12 cellular contexts compared by ENCODE assay signal in the genomic region with DNA sequence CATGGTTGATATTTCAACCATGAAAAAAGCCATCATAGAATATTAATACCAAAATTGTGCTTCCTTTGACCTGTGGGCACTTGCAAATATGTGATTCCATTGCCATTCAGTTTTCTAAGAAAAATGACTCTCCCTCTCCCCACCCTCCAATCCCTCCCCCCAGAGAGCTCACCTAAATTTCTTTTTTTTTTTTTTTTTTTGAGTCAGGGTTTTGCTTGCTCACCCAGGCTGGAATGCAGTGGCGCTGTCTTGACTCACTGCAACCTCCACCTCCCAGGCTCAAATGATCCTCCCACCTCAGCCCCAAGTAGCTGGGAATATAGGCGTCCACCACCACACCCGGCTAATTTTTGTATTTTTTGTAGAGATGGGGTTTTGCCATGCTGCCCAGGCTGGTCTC. TPM values are rescaled to one million over a fixed set of nuclear protein-coding genes. Genes with fewer than 3 reads are reported as not detected.
DNase-seq lines count a peak whose midpoint lies in the region; ATAC-seq and TF ChIP-seq lines count a peak whose summit lies in the region.
"Had no signal": no experiment of that assay in that cellular context is flagged by ENCODE, and none has a peak within 500 bp of the region (broad histone marks: within the 10 kb centered on the region; RNA-seq: fewer than 3 reads in every experiment).

No MANE protein-coding gene starts in this region.

- POLR2A ChIA-PET in MCF 10A (lab: Yijun Ruan, JAX) (interaction anchor here (1.2 to 1.4 kb wide), 3 partner anchors 10 to 50 kb away, joined by 3 to 4 read pairs (median 4); no protein-coding TSS in a partner anchor), SK-N-SH (lab: Yijun Ruan, JAX) (no interaction called here)

- TF ChIP-seq EP300 in SK-N-SH (IDR thresholded peaks at IDR 0.05; ENCODE audit: borderline replicate concordance in 1 of 2, low read depth in 1 of 2, low read length in 1 of 2): no peak

- H3K27me3 ChIP-seq in breast epithelium (no peaks in the 10 kb centered on the region), SK-N-SH (ENCODE audit: insufficient read depth) (no peaks in the 10 kb centered on the region)
- H3K27me3 ChIP-seq: suprapubic skin had no signal

- intact Hi-C loops in MCF 10A (cut with micrococcal nuclease): no loop called here
- intact Hi-C loops in breast epithelium (cut with DNase I; ENCODE audit: low total_unique reads): no loop called here

- H3K4me3 Mint-ChIP-seq in MCF 10A (ENCODE audit: unreplicated experiment) (peak overlapping the region; percentile 41), nephron progenitor cell (no peak overlapping the region)

- TF ChIP-seq POLR2A in breast epithelium (IDR thresholded peaks at IDR 0.05): no peak

- CTCF ChIA-PET in MCF 10A (lab: Yijun Ruan, JAX): interaction anchor here (1.1 kb wide), 1 partner anchor 48 kb away, joined by 3 read pairs; no protein-coding TSS in a partner anchor
- CTCF ChIA-PET in SK-N-SH (lab: Yijun Ruan, JAX): interaction anchor here (1.0 to 1.6 kb wide), 4 partner anchors 10 to 29 kb away, joined by 3 to 5 read pairs (median 4); no protein-coding TSS in a partner anchor

- no peak for ATAC-seq in GM18498 (IDR thresholded peaks at IDR 0.05; ENCODE audit: unreplicated experiment)

- H3K36me3 Mint-ChIP-seq in MCF 10A (ENCODE audit: insufficient read depth, unreplicated experiment): no peaks in the 10 kb centered on the region
- H3K36me3 Mint-ChIP-seq in nephron progenitor cell (ENCODE audit: low read depth): peaks cover 2% of the 10 kb centered on the region

- H2AFZ ChIP-seq in SK-N-SH (ENCODE audit: low read depth): no peak overlapping the region

- DNase-seq in MCF 10A (ENCODE audit: unreplicated experiment): peak; percentile 65
- DNase-seq in breast epithelium (ENCODE audit: low spot score in 2 of 2): no peak
- no peak for DNase-seq in SK-N-SH
- DNase-seq in fibroblast of pulmonary artery (ENCODE audit: low read depth): peak; percentile 59
- no peak for DNase-seq in SK-N-DZ (ENCODE audit: low spot score)
- DNase-seq in substantia nigra (lab: John Stamatoyannopoulos, UW): no peak
- no peak for DNase-seq in nephron progenitor cell
- DNase-seq: activated CD8-positive, alpha-beta memory T cell treated with anti-CD3 and anti-CD28 coated beads for 24 hours; hippocampal formation; NCI-H1417 treated with DMSO at 0.1 percent for 48 hours had no signal

- H3F3A ChIP-seq in SK-N-SH (replicated peaks; ENCODE audit: insufficient read depth): peaks cover 24% of the 10 kb centered on the region

- TF ChIP-seq CTCF in MCF 10A (IDR thresholded peaks at IDR 0.05; ENCODE audit: unreplicated experiment) (no peak), breast epithelium (IDR thresholded peaks at IDR 0.05) (no peak), SK-N-SH (IDR thresholded peaks at IDR 0.05) (no peak), fibroblast of pulmonary artery (IDR thresholded peaks at IDR 0.05; ENCODE audit: low read length, missing control alignments) (no peak), nephron progenitor cell (IDR thresholded peaks at IDR 0.05) (no peak)

- no peaks in the 10 kb centered on the region; the same call in 1 of the 2 replicates for H4K20me1 ChIP-seq in SK-N-SH (ENCODE audit: insufficient read depth)

- H3K9me3 ChIP-seq in breast epithelium (no peaks in the 10 kb centered on the region), SK-N-SH (no peaks in the 10 kb centered on the region)
- H3K9me3 ChIP-seq: suprapubic skin had no signal

- WGBS in SK-N-SH (ENCODE audit: low lambda C conversion rate): 43% methylated on average over 3 of the region's 3 CpGs

- H3K27ac ChIP-seq in breast epithelium: no peak overlapping the region
- H3K27ac ChIP-seq in SK-N-SH (ENCODE audit: low read depth in 2 of 2, low read length in 1 of 2): peak overlapping the region in 1 of 2 experiments; percentile 50; a peak in 2 of 4 replicates
- no peak overlapping the region for H3K27ac ChIP-seq in substantia nigra (ENCODE audit: low read depth, low read length, poor library complexity, severe bottlenecking)
- H3K27ac ChIP-seq: suprapubic skin had no signal

- no peaks in the 10 kb centered on the region for H3K4me1 ChIP-seq in breast epithelium
- H3K4me1 ChIP-seq in SK-N-SH (ENCODE audit: control insufficient read depth in 1 of 2, insufficient read depth in 2 of 2, low read depth in 1 of 2, low read length in 1 of 2): peaks cover 6 to 14% of the 10 kb centered on the region in 2 experiments; a peak in 3 of 4 replicates

- H3K36me3 ChIP-seq in breast epithelium (no peaks in the 10 kb centered on the region), SK-N-SH (replicated peaks in 1 of 2; ENCODE audit: control insufficient read depth in 1 of 2, insufficient read depth in 2 of 2, low read length in 1 of 2) (peaks cover 0 to 37% of the 10 kb centered on the region in 2 experiments)
- H3K36me3 ChIP-seq: suprapubic skin had no signal

- no TSS peak for BruUV-seq in MCF 10A (replicated peaks; lab: Mats Ljungman, UMichigan)

- H3K4me3 ChIP-seq in breast epithelium (no peak overlapping the region), SK-N-SH (ENCODE audit: low read depth in 2 of 2, low read length in 1 of 2) (no peak overlapping the region), fibroblast of pulmonary artery (replicated peaks; ENCODE audit: low read depth, low read length) (no peak overlapping the region)
- H3K4me3 ChIP-seq: suprapubic skin had no signal

- H3K27ac Mint-ChIP-seq in MCF 10A (ENCODE audit: low read depth, unreplicated experiment): peak overlapping the region; percentile 59
- no peak overlapping the region for H3K27ac Mint-ChIP-seq in nephron progenitor cell

- H3K4me1 Mint-ChIP-seq in MCF 10A (ENCODE audit: insufficient read depth, unreplicated experiment) (peaks cover 26% of the 10 kb centered on the region), nephron progenitor cell (peaks cover 18% of the 10 kb centered on the region)

- peaks cover 74% of the 10 kb centered on the region for H3K79me2 ChIP-seq in SK-N-SH (ENCODE audit: insufficient read depth)

- TF ChIP-seq RAD21 in SK-N-SH (IDR thresholded peaks at IDR 0.05; ENCODE audit: low read length): no peak

- no peak overlapping the region for H3K4me2 ChIP-seq in SK-N-SH

- H3K9me3 Mint-ChIP-seq in MCF 10A (ENCODE audit: unreplicated experiment): no peaks in the 10 kb centered on the region
- H3K9me3 Mint-ChIP-seq in nephron progenitor cell: no peaks in the 10 kb centered on the region

- H3K9ac ChIP-seq in SK-N-SH: no peak overlapping the region

- H3K9me2 ChIP-seq in SK-N-SH: no peaks in the 10 kb centered on the region

- H3K27me3 Mint-ChIP-seq in MCF 10A (ENCODE audit: insufficient read depth, unreplicated experiment): no peaks in the 10 kb centered on the region
- H3K27me3 Mint-ChIP-seq in nephron progenitor cell (ENCODE audit: low read depth, poor library complexity): peaks cover 5% of the 10 kb centered on the region

TF ChIP-seq in SK-N-SH, 30 proteins besides CTCF, POLR2A, EP300 and RAD21:
- TF ChIP-seq FOSL2 (IDR thresholded peaks at IDR 0.05; ENCODE audit: borderline replicate concordance, low read depth) (peak; percentile 27; the same call in 1 of the 2 replicates), GATA2 (CRISPR knock-in tag; IDR thresholded peaks at IDR 0.05) (no peak), FOXM1 (IDR thresholded peaks at IDR 0.05; ENCODE audit: low read depth) (no peak), MXI1 (IDR thresholded peaks at IDR 0.05; ENCODE audit: low read depth, low read length) (no peak)
TF ChIP-seq in SK-N-SH: peak in this region for 1.

RNA-seq across cellular contexts. Expression of gene SNX25, which starts 47.0 kb away (rescaled TPM):
- total RNA-seq in MCF 10A (2022): 10.5 and 14.4 TPM in 2 replicates
- 10 to 100 TPM; 16.8 to 30.1 (median 29.8) TPM for total RNA-seq in breast epithelium
- polyA plus RNA-seq in SK-N-SH (2012; rRNA removed): 8.5 and 11.4 TPM in 2 replicates
- 12.0 and 14.0 TPM in 2 replicates for polyA plus RNA-seq in SK-N-SH (2012; cell fraction: cytosol; rRNA removed)
- polyA plus RNA-seq in SK-N-SH (2012; cell fraction: nucleus; rRNA removed): 6.6 and 13.2 TPM in 2 replicates
- 7.5 and 8.8 TPM in 2 replicates for polyA plus RNA-seq in SK-N-DZ (2014; cell fraction: cytosol; rRNA removed)
- polyA plus RNA-seq in SK-N-DZ (2014; cell fraction: nucleus; rRNA removed): 8.7 and 10.4 TPM in 2 replicates

RNA-seq across cellular contexts. Expression of gene CFAP97, which starts 52.6 kb away (rescaled TPM):
- total RNA-seq in MCF 10A (2022): 80.2 and 95.0 TPM in 2 replicates
- total RNA-seq in breast epithelium: 10 to 100 TPM; 36.6 to 42.4 (median 38.0) TPM
- 10.6 and 14.1 TPM in 2 replicates for polyA plus RNA-seq in SK-N-SH (2012; rRNA removed)
- polyA plus RNA-seq in SK-N-SH (2012; cell fraction: cytosol; rRNA removed): 18.9 and 23.0 TPM in 2 replicates
- 5.7 and 11.4 TPM in 2 replicates for polyA plus RNA-seq in SK-N-SH (2012; cell fraction: nucleus; rRNA removed)
- 18.7 and 21.0 TPM in 2 replicates for polyA plus RNA-seq in SK-N-DZ (2014; cell fraction: cytosol; rRNA removed)
- 6.9 and 8.7 TPM in 2 replicates for polyA plus RNA-seq in SK-N-DZ (2014; cell fraction: nucleus; rRNA removed)

Comparison
In these comparisons a context has a peak if more than half of its experiments do, and no peak if none do; other contexts are left out.
1. DNase-seq: peak in MCF 10A (single experiment) and fibroblast of pulmonary artery (single experiment); none in breast epithelium (0 of 2), SK-N-SH (single experiment), SK-N-DZ (single experiment), substantia nigra (0 of 49) and nephron progenitor cell (single experiment).